Comparison of ENCODE assay signal across 1 cellular context in the genomic region with DNA sequence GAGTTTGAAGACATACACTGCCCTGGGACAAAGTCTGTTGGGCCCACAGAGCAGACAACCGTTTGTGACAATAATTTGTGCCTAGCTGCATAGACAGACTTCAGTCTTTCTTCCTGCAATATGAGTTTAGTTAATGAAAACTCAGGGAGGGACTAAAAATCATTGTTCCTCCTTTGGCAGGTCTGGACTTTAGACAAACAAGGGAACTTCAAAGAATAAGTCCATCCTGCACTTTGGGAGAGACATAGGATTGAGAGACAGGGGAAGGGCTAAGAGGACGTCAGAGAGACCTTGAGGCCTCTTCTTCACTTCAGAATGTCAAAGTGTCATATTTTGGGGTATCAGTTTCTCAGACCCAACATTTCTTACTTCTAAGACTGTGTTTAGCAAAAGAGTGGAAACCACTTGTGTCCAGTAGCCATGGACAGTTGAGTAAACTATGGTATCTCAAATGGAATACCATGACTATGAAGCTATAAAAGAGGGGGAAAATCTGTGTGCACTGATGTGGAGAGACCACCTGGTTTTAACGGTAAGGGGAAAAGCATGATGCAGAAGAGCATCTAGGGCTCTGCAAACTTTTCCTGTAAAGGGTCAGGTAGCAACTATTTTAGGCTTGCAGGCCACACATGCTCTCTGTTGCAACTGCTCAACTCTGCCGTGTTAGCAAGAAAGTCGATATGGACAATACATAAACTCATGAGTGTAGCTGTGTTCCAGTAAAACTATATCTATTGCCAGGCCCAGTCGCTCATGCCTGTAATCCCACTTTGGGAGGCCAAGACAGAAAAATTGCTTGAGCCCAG.
TF ChIP-seq lines count a peak whose summit lies in the region.

No MANE protein-coding gene starts in this region.

TF ChIP-seq in HepG2, 621 proteins besides CTCF, POLR2A, EP300 and RAD21 (continued from another document):
- TF ChIP-seq, protein P1, sequence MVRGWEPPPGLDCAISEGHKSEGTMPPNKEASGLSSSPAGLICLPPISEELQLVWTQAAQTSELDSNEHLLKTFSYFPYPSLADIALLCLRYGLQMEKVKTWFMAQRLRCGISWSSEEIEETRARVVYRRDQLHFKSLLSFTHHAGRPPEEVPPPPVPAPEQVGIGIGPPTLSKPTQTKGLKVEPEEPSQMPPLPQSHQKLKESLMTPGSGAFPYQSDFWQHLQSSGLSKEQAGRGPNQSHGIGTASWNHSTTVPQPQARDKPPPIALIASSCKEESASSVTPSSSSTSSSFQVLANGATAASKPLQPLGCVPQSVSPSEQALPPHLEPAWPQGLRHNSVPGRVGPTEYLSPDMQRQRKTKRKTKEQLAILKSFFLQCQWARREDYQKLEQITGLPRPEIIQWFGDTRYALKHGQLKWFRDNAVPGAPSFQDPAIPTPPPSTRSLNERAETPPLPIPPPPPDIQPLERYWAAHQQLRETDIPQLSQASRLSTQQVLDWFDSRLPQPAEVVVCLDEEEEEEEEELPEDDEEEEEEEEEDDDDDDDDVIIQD (CRISPR knock-in tag; IDR thresholded peaks at IDR 0.05; ENCODE audit: low read depth) = peak; percentile 53; the same call in 1 of the 2 replicates
- no peak for TF ChIP-seq ZNF17 (CRISPR knock-in tag; IDR thresholded peaks at IDR 0.05)
- TF ChIP-seq KMT2A (CRISPR knock-in tag; IDR thresholded peaks at IDR 0.05) = no peak
- TF ChIP-seq PITX1 (CRISPR knock-in tag; IDR thresholded peaks at IDR 0.05) = no peak; the same call in 1 of the 2 replicates
- peak; percentile 23 for TF ChIP-seq PHF5A (CRISPR knock-in tag; IDR thresholded peaks at IDR 0.05; ENCODE audit: low read depth, unreplicated experiment)
- peak; percentile 36; the same call in 1 of the 2 replicates for TF ChIP-seq CHD4 (IDR thresholded peaks at IDR 0.05; ENCODE audit: borderline replicate concordance, low read length)
- TF ChIP-seq NR2F6 (IDR thresholded peaks at IDR 0.05) = peak; percentile 28; the same call in 1 of the 2 replicates
- no peak for TF ChIP-seq NR2F6 (CRISPR knock-in tag; IDR thresholded peaks at IDR 0.05)
- TF ChIP-seq ATF7 (IDR thresholded peaks at IDR 0.05) = no peak
- no peak for TF ChIP-seq ATF7 (CRISPR knock-in tag; IDR thresholded peaks at IDR 0.05)
- no peak for TF ChIP-seq ZNF30 (CRISPR knock-in tag; IDR thresholded peaks at IDR 0.05)
- no peak for TF ChIP-seq IKZF1 (IDR thresholded peaks at IDR 0.05)
- no peak for TF ChIP-seq ZBTB38 (CRISPR knock-in tag; IDR thresholded peaks at IDR 0.05)
- TF ChIP-seq SALL1 (CRISPR knock-in tag; IDR thresholded peaks at IDR 0.05) = peak; percentile 8; the same call in 1 of the 2 replicates
- peak; percentile 84; the same call in 1 of the 2 replicates for TF ChIP-seq EHMT2 (IDR thresholded peaks at IDR 0.05; ENCODE audit: borderline replicate concordance, low read depth, low read length)
- TF ChIP-seq RFX1 (IDR thresholded peaks at IDR 0.05) = no peak
- TF ChIP-seq KDM4B (CRISPR knock-in tag; IDR thresholded peaks at IDR 0.05) = no peak
- no peak for TF ChIP-seq NR2F2 (IDR thresholded peaks at IDR 0.05; ENCODE audit: borderline replicate concordance, low read depth)
- 0 out of 2 replicates have a peak, but pooled peaks have one; percentile 42 for TF ChIP-seq SSRP1 (CRISPR knock-in tag; IDR thresholded peaks at IDR 0.05)
- TF ChIP-seq, protein P2, sequence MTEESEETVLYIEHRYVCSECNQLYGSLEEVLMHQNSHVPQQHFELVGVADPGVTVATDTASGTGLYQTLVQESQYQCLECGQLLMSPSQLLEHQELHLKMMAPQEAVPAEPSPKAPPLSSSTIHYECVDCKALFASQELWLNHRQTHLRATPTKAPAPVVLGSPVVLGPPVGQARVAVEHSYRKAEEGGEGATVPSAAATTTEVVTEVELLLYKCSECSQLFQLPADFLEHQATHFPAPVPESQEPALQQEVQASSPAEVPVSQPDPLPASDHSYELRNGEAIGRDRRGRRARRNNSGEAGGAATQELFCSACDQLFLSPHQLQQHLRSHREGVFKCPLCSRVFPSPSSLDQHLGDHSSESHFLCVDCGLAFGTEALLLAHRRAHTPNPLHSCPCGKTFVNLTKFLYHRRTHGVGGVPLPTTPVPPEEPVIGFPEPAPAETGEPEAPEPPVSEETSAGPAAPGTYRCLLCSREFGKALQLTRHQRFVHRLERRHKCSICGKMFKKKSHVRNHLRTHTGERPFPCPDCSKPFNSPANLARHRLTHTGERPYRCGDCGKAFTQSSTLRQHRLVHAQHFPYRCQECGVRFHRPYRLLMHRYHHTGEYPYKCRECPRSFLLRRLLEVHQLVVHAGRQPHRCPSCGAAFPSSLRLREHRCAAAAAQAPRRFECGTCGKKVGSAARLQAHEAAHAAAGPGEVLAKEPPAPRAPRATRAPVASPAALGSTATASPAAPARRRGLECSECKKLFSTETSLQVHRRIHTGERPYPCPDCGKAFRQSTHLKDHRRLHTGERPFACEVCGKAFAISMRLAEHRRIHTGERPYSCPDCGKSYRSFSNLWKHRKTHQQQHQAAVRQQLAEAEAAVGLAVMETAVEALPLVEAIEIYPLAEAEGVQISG (CRISPR knock-in tag; IDR thresholded peaks at IDR 0.05) = no peak
- TF ChIP-seq, protein P3, sequence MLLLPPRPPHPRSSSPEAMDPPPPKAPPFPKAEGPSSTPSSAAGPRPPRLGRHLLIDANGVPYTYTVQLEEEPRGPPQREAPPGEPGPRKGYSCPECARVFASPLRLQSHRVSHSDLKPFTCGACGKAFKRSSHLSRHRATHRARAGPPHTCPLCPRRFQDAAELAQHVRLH (CRISPR knock-in tag; IDR thresholded peaks at IDR 0.05; ENCODE audit: borderline replicate concordance, low read depth) = no peak
- TF ChIP-seq ZNF180 (CRISPR knock-in tag; IDR thresholded peaks at IDR 0.05; ENCODE audit: borderline replicate concordance, low read depth) = no peak
- peak; percentile 26; the same call in 1 of the 2 replicates for TF ChIP-seq HOXA3 (CRISPR knock-in tag; IDR thresholded peaks at IDR 0.05)
- TF ChIP-seq, protein P4, sequence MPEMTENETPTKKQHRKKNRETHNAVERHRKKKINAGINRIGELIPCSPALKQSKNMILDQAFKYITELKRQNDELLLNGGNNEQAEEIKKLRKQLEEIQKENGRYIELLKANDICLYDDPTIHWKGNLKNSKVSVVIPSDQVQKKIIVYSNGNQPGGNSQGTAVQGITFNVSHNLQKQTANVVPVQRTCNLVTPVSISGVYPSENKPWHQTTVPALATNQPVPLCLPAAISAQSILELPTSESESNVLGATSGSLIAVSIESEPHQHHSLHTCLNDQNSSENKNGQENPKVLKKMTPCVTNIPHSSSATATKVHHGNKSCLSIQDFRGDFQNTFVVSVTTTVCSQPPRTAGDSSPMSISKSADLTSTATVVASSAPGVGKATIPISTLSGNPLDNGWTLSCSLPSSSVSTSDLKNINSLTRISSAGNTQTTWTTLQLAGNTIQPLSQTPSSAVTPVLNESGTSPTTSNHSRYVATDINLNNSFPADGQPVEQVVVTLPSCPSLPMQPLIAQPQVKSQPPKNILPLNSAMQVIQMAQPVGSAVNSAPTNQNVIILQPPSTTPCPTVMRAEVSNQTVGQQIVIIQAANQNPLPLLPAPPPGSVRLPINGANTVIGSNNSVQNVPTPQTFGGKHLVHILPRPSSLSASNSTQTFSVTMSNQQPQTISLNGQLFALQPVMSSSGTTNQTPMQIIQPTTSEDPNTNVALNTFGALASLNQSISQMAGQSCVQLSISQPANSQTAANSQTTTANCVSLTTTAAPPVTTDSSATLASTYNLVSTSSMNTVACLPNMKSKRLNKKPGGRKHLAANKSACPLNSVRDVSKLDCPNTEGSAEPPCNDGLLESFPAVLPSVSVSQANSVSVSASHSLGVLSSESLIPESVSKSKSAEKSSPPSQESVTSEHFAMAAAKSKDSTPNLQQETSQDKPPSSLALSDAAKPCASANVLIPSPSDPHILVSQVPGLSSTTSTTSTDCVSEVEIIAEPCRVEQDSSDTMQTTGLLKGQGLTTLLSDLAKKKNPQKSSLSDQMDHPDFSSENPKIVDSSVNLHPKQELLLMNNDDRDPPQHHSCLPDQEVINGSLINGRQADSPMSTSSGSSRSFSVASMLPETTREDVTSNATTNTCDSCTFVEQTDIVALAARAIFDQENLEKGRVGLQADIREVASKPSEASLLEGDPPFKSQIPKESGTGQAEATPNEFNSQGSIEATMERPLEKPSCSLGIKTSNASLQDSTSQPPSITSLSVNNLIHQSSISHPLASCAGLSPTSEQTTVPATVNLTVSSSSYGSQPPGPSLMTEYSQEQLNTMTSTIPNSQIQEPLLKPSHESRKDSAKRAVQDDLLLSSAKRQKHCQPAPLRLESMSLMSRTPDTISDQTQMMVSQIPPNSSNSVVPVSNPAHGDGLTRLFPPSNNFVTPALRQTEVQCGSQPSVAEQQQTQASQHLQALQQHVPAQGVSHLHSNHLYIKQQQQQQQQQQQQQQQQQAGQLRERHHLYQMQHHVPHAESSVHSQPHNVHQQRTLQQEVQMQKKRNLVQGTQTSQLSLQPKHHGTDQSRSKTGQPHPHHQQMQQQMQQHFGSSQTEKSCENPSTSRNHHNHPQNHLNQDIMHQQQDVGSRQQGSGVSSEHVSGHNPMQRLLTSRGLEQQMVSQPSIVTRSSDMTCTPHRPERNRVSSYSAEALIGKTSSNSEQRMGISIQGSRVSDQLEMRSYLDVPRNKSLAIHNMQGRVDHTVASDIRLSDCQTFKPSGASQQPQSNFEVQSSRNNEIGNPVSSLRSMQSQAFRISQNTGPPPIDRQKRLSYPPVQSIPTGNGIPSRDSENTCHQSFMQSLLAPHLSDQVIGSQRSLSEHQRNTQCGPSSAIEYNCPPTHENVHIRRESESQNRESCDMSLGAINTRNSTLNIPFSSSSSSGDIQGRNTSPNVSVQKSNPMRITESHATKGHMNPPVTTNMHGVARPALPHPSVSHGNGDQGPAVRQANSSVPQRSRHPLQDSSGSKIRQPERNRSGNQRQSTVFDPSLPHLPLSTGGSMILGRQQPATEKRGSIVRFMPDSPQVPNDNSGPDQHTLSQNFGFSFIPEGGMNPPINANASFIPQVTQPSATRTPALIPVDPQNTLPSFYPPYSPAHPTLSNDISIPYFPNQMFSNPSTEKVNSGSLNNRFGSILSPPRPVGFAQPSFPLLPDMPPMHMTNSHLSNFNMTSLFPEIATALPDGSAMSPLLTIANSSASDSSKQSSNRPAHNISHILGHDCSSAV (CRISPR knock-in tag; IDR thresholded peaks at IDR 0.05; ENCODE audit: borderline replicate concordance) = no peak
- TF ChIP-seq ZNF225 (CRISPR knock-in tag; IDR thresholded peaks at IDR 0.05) = no peak
- TF ChIP-seq SNAPC2 (CRISPR knock-in tag; IDR thresholded peaks at IDR 0.05) = peak; percentile 60; the same call in 1 of the 2 replicates
- TF ChIP-seq ISX (CRISPR knock-in tag; conservative IDR thresholded peaks at IDR 0.05) = no peak
- no peak for TF ChIP-seq TSC22D2 (CRISPR knock-in tag; IDR thresholded peaks at IDR 0.05; ENCODE audit: borderline replicate concordance)
- TF ChIP-seq GATAD1 (CRISPR knock-in tag; IDR thresholded peaks at IDR 0.05) = no peak
- no peak for TF ChIP-seq ZNF775 (CRISPR knock-in tag; IDR thresholded peaks at IDR 0.05; ENCODE audit: borderline replicate concordance)
- no peak for TF ChIP-seq CCDC6 (CRISPR knock-in tag; IDR thresholded peaks at IDR 0.05)
- TF ChIP-seq STAG1 (CRISPR knock-in tag; IDR thresholded peaks at IDR 0.05) = peak; percentile 7; the same call in 1 of the 2 replicates
- peak; percentile 90 for TF ChIP-seq HNF4A (CRISPR knock-in tag; IDR thresholded peaks at IDR 0.05)
- no peak for TF ChIP-seq NR2C2 (CRISPR knock-in tag; IDR thresholded peaks at IDR 0.05; ENCODE audit: borderline replicate concordance)
- no peak for TF ChIP-seq MAF1 (CRISPR knock-in tag; IDR thresholded peaks at IDR 0.05; ENCODE audit: borderline replicate concordance)
- no peak for TF ChIP-seq ZNF431 (CRISPR knock-in tag; IDR thresholded peaks at IDR 0.05; ENCODE audit: borderline replicate concordance, low read depth)
- no peak for TF ChIP-seq ZNF441 (CRISPR knock-in tag; IDR thresholded peaks at IDR 0.05; ENCODE audit: borderline replicate concordance)
- no peak for TF ChIP-seq RXRA (CRISPR knock-in tag; IDR thresholded peaks at IDR 0.05)
- TF ChIP-seq ZNF678 (CRISPR knock-in tag; IDR thresholded peaks at IDR 0.05) = no peak
- peak; percentile 71; the same call in 1 of the 2 replicates for TF ChIP-seq ZNF644 (CRISPR knock-in tag; IDR thresholded peaks at IDR 0.05; ENCODE audit: low read depth)
- no peak for TF ChIP-seq TCF12 (IDR thresholded peaks at IDR 0.05)
- no peak for TF ChIP-seq TCF12 (CRISPR knock-in tag; IDR thresholded peaks at IDR 0.05)
- no peak for TF ChIP-seq RFXAP (CRISPR knock-in tag; IDR thresholded peaks at IDR 0.05; ENCODE audit: borderline replicate concordance)
- no peak for TF ChIP-seq ZNF224 (CRISPR knock-in tag; IDR thresholded peaks at IDR 0.05)
- TF ChIP-seq SRSF4 (IDR thresholded peaks at IDR 0.05; ENCODE audit: low read depth, low read length, poor library complexity, severe bottlenecking) = no peak
- TF ChIP-seq HMG20A (CRISPR knock-in tag; IDR thresholded peaks at IDR 0.05; ENCODE audit: borderline replicate concordance) = peak; percentile 64; the same call in 1 of the 2 replicates
- TF ChIP-seq RBFOX2 (IDR thresholded peaks at IDR 0.05; ENCODE audit: low read depth, low read length) = no peak
- TF ChIP-seq MAZ (IDR thresholded peaks at IDR 0.05; ENCODE audit: borderline replicate concordance, low read depth, low read length) = no peak
- no peak for TF ChIP-seq MAZ (CRISPR knock-in tag; IDR thresholded peaks at IDR 0.05; ENCODE audit: low read depth)
- no peak for TF ChIP-seq ZNF724P (CRISPR knock-in tag; IDR thresholded peaks at IDR 0.05; ENCODE audit: borderline replicate concordance)
- TF ChIP-seq CREM (IDR thresholded peaks at IDR 0.05) = 0 out of 2 replicates have a peak, but pooled peaks have one; percentile 38
- TF ChIP-seq CREM (CRISPR knock-in tag; IDR thresholded peaks at IDR 0.05) = no peak
- TF ChIP-seq ZFP82 (CRISPR knock-in tag; IDR thresholded peaks at IDR 0.05; ENCODE audit: borderline replicate concordance) = no peak
- TF ChIP-seq, protein P5, sequence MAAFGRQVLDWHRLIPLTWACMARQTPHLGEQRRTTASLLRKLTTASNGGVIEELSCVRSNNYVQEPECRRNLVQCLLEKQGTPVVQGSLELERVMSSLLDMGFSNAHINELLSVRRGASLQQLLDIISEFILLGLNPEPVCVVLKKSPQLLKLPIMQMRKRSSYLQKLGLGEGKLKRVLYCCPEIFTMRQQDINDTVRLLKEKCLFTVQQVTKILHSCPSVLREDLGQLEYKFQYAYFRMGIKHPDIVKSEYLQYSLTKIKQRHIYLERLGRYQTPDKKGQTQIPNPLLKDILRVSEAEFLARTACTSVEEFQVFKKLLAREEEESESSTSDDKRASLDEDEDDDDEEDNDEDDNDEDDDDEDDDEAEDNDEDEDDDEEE (CRISPR knock-in tag; IDR thresholded peaks at IDR 0.05) = no peak
- TF ChIP-seq, protein P6, sequence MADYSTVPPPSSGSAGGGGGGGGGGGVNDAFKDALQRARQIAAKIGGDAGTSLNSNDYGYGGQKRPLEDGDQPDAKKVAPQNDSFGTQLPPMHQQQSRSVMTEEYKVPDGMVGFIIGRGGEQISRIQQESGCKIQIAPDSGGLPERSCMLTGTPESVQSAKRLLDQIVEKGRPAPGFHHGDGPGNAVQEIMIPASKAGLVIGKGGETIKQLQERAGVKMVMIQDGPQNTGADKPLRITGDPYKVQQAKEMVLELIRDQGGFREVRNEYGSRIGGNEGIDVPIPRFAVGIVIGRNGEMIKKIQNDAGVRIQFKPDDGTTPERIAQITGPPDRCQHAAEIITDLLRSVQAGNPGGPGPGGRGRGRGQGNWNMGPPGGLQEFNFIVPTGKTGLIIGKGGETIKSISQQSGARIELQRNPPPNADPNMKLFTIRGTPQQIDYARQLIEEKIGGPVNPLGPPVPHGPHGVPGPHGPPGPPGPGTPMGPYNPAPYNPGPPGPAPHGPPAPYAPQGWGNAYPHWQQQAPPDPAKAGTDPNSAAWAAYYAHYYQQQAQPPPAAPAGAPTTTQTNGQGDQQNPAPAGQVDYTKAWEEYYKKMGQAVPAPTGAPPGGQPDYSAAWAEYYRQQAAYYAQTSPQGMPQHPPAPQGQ (CRISPR knock-in tag; IDR thresholded peaks at IDR 0.05; ENCODE audit: borderline replicate concordance) = no peak
TF ChIP-seq in HepG2: peak in this region for 76.
